ENCODE assay signal across 24 cellular contexts in the genomic region with DNA sequence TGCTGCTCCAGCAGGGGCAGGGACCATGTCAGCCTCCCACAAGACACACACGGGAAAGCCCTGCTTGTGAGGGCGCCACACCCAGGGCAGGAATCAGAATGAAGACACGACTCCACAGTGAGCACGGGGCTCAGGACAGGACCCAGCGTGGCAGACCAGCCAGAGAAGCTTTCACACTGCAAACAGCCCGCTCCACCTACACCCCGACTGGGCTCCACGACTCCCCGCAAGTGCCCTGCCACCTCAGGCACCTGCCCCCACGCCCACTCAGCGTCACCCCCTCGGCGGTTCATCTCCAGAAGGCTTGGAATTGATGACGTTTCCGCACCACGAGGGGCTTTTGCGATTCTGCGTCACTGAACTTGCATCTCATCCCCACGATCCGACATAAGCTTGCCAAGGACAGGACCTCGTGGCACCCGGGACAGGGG.
DNase-seq lines count a peak whose midpoint lies in the region; FAIRE-seq lines count a peak whose summit lies in the region.
"Had no signal": no experiment of that assay in that cellular context is flagged by ENCODE, and none has a peak within 500 bp of the region (broad histone marks: within the 10 kb centered on the region; RNA-seq: fewer than 3 reads in every experiment).

No MANE protein-coding gene starts in this region.

- no peak overlapping the region for H4K8ac ChIP-seq in neuronal stem cell (ENCODE audit: low read depth, low read length)

- H2BK15ac ChIP-seq in neuronal stem cell (ENCODE audit: low read length), result peak overlapping the region; percentile 6

- no peaks in the 10 kb centered on the region for H3K79me1 ChIP-seq in neuronal stem cell (ENCODE audit: low read depth, low read length)

- H2BK5ac ChIP-seq in neuronal stem cell (ENCODE audit: low read length), result peak overlapping the region; percentile 69

- H2AK5ac ChIP-seq in neuronal stem cell (ENCODE audit: low read depth, low read length), result peak overlapping the region; percentile 54

- WGBS in neuronal stem cell (ENCODE audit: extremely low coverage in 2 of 2, insufficient read length in 2 of 2, insufficient replicate concordance in 1 of 2), 2 donors, result no CpG with 5 or more reads among the region's 22 CpGs

- no peaks in the 10 kb centered on the region for H3K36me3 ChIP-seq in neuronal stem cell (replicated peaks in 1 of 2; ENCODE audit: control insufficient read depth in 2 of 2, insufficient read depth in 2 of 2, low read length in 2 of 2)

- no peak overlapping the region for H3K14ac ChIP-seq in neuronal stem cell (ENCODE audit: low read length)

- peak overlapping the region; percentile 84 for H3K4ac ChIP-seq in neuronal stem cell (ENCODE audit: low read length)

- no peak overlapping the region for H3K9ac ChIP-seq in neuronal stem cell (ENCODE audit: low read depth, low read length, poor library complexity)

- H3K4me3 ChIP-seq in neuronal stem cell (ENCODE audit: low read length in 2 of 2), result no peak overlapping the region

- H3K23ac ChIP-seq in neuronal stem cell (ENCODE audit: low read depth, low read length, poor library complexity), result peak overlapping the region; percentile 26

- H3K27me3 ChIP-seq in neuronal stem cell (ENCODE audit: control insufficient read depth in 3 of 3, insufficient read depth in 3 of 3, low read depth in 1 of 3, low read length in 3 of 3), result peaks cover 0 to 6% (median 0%) of the 10 kb centered on the region in 3 experiments

- H3K4me1 ChIP-seq in neuronal stem cell (ENCODE audit: control insufficient read depth in 2 of 2, insufficient read depth in 1 of 2, low read depth in 1 of 2, low read length in 2 of 2), result peaks cover 0 to 2% of the 10 kb centered on the region in 2 donors

- H3K4me2 ChIP-seq in neuronal stem cell (ENCODE audit: insufficient read depth, low read length, poor library complexity, severe bottlenecking), result no peak overlapping the region

- H2BK120ac ChIP-seq in neuronal stem cell (ENCODE audit: low read depth, low read length), result peak overlapping the region; percentile 88

- no peak overlapping the region for H4K91ac ChIP-seq in neuronal stem cell (ENCODE audit: low read depth, low read length, poor library complexity)

- H3K9me3 ChIP-seq in neuronal stem cell (replicated peaks in 1 of 2; ENCODE audit: control insufficient read depth in 2 of 2, insufficient read depth in 1 of 2, low read depth in 1 of 2, low read length in 2 of 2), result peaks cover 10 to 12% of the 10 kb centered on the region in 2 donors

- FAIRE-seq in HTR-8/SVneo (lab: Jason Lieb, UNC), result peak; percentile 72
- FAIRE-seq: D721Med, GM19239, RCC 7860 had no signal

- no peak overlapping the region for H3K27ac ChIP-seq in neuronal stem cell (replicated peaks; ENCODE audit: low read length)

- peak overlapping the region; percentile 88 for H2BK12ac ChIP-seq in neuronal stem cell (ENCODE audit: low read length)

- no peak overlapping the region for H2AFZ ChIP-seq in neuronal stem cell (ENCODE audit: low read length)

- DNase-seq in activated CD8-positive, alpha-beta memory T cell treated with anti-CD3 and anti-CD28 coated beads for 24 hours, result peak; percentile 52
- DNase-seq in activated CD8-positive, alpha-beta memory T cell treated with anti-CD3 and anti-CD28 coated beads, Interleukin-2, amount 50 U/mL, for 48 hours, result no peak
- DNase-seq in HTR-8/SVneo (ENCODE audit: insufficient read length, low spot score) (no peak), islet precursor cell (peak; percentile 57), neuronal stem cell (ENCODE audit: low spot score) (no peak), SW 1271 (lab: John Stamatoyannopoulos, UW) (no peak), RKO (ENCODE audit: low spot score) (no peak)
- no peak for DNase-seq in activated T-cell treated with anti-CD3 and anti-CD28 coated beads, Interleukin-2, amount 50 U/mL, for 1 hour
- DNase-seq: 8988T, AML-193, EL, GF-D8, HFFc6, Karpas-422, MV-4-11, NCI-H1105 treated with DMSO at 0.1 percent for 48 hours, NCI-H1694, NCI-H2081, NCI-H446, NCI-H526, Right ventricle myocardium superior had no signal

- peak overlapping the region; percentile 87 for H3K18ac ChIP-seq in neuronal stem cell (ENCODE audit: low read length)

Comparison
In these comparisons a context has a peak if more than half of its experiments do, and no peak if none do; other contexts are left out.
1. DNase-seq: peak in activated CD8-positive, alpha-beta memory T cell treated with anti-CD3 and anti-CD28 coated beads for 24 hours (single experiment) and islet precursor cell (single experiment); none in activated CD8-positive, alpha-beta memory T cell treated with anti-CD3 and anti-CD28 coated beads, Interleukin-2, amount 50 U/mL, for 48 hours (single experiment), HTR-8/SVneo (single experiment), neuronal stem cell (single experiment), activated T-cell treated with anti-CD3 and anti-CD28 coated beads, Interleukin-2, amount 50 U/mL, for 1 hour (single experiment), SW 1271 (0 of 2) and RKO (single experiment).